Comparison of ENCODE assay signal across 7 cellular contexts in the genomic region with DNA sequence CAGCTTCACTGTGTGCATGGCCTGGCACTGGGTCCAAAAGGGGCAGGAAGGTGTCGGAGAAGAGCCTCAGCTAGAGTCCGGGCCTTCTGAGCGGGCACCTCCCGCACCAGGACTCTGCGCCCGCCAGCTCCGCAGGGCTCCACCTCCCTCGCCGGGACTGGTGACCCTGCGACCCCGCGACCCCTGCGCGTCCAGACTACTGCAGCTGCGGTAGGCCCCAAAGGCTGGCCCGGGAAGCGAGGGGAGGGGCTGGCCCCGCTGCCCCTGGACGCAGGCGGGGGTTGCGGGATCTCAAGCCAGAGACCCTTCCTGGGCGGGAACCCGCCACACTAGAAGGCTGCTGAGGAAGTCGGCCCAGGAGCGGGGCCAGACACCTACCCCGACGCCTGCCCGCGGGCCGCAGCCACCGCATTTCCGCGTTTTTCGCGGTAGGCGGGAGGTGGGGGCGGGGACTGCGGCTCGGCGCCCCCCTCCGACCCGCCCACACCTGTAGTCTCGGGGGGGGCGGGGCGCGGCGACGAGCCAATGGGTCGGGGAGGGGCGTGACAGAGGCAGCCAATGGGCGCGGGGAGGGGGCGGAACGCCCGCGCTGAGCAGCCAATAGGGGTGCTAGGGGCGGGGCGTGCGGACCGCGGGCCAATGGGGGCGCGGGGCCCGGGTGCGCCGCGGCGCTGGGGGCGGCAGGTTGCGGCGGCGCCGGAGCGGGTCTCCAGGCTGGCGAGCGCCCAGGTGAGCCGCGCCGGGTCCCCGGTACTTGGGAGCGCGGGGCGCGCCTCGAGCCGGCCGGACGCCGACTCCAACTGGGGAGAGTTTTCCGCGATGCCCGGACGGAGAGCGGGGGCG. TPM values are rescaled to one million over a fixed set of nuclear protein-coding genes. Genes with fewer than 3 reads are reported as not detected.
A peak's percentile ranks its signal among the peaks of the same experiment; 100 is the strongest.
DNase-seq lines count a peak whose midpoint lies in the region; ATAC-seq and TF ChIP-seq lines count a peak whose summit lies in the region.

Gene LMNTD2, minus strand, starts transcription at position 434 of the 843 bp plus-strand sequence. Its CDS starts 22 bp downstream, at position 412.
Gene RASSF7, plus strand, starts transcription at position 666 of the 843 bp plus-strand sequence. CDS start 799 bp downstream, outside the sequence.

- H3K4me1 ChIP-seq in iPS DF 6.9 (ENCODE audit: control insufficient read depth, insufficient read depth, low read length) (peaks cover 13% of the 10 kb centered on the region; the same call in 1 of the 2 replicates), sigmoid colon (peaks cover 0 to 22% (median 20%) of the 10 kb centered on the region in 4 donors)

- intact Hi-C loops in sigmoid colon (cut with DNase I): no loop called here

- no peak for TF ChIP-seq EP300 in sigmoid colon (IDR thresholded peaks at IDR 0.05)

- H3K4me3 ChIP-seq in iPS DF 6.9 (ENCODE audit: low read length) (peak within 1 kb of the TSS; percentile 99), sigmoid colon (peak within 1 kb of the TSS; percentile 38 to 74 (median 68))

- DNase-seq in NCI-H187 treated with DMSO at 0.1 percent for 48 hours (lab: John Stamatoyannopoulos, UW): peak; percentile 71
- DNase-seq in T1000 (lab: John Stamatoyannopoulos, UW): peak; percentile 75
- peak; percentile 94 for DNase-seq in astrocyte of the hippocampus (ENCODE audit: low read depth, low spot score)
- no peak for DNase-seq in iPS DF 6.9 (ENCODE audit: low read depth, low spot score)
- DNase-seq in sigmoid colon: peak; percentile 93

- H3K9me3 ChIP-seq in iPS DF 6.9 (ENCODE audit: control insufficient read depth, insufficient read depth, low read length) (no peaks in the 10 kb centered on the region), sigmoid colon (no peaks in the 10 kb centered on the region)

- 0 out of 2 replicates have a peak, but pooled peaks cover 3% of the 10 kb centered on the region for H3K36me3 ChIP-seq in iPS DF 6.9 (ENCODE audit: control insufficient read depth, insufficient read depth, low read length)
- no peaks in the 10 kb centered on the region for H3K36me3 ChIP-seq in sigmoid colon

- H3K27me3 ChIP-seq in iPS DF 6.9 (ENCODE audit: control insufficient read depth, insufficient read depth, low read length): peaks cover 13% of the 10 kb centered on the region; the same call in 1 of the 2 replicates
- peaks cover 25 to 41% (median 38%) of the 10 kb centered on the region in 3 donors for H3K27me3 ChIP-seq in sigmoid colon

- no peak for TF ChIP-seq CTCF in sigmoid colon (IDR thresholded peaks at IDR 0.05)

- peak in 1 of 2 donors; percentile 48 for TF ChIP-seq POLR2A in sigmoid colon (IDR thresholded peaks at IDR 0.05)

- no peak within 1 kb of the TSS for H3K27ac ChIP-seq in iPS DF 6.9 (ENCODE audit: low read length)
- peak within 1 kb of the TSS; percentile 3 to 59 (median 54) for H3K27ac ChIP-seq in sigmoid colon

- ATAC-seq in GM18498 (IDR thresholded peaks at IDR 0.05; ENCODE audit: unreplicated experiment) (peak; percentile 81), HG02870 (IDR thresholded peaks at IDR 0.05; ENCODE audit: unreplicated experiment) (peak; percentile 71)

- no CpG with 5 or more reads among the region's 95 CpGs for whole genome bisulfite sequencing in iPS DF 6.9 (ENCODE audit: insufficient coverage, insufficient read length)
- 1 to 3% methylated on average over 95 of the region's 95 CpGs for WGBS in sigmoid colon, 2 donors

RNA-seq across cellular contexts. Expression of gene LMNTD2, which starts in this region (rescaled TPM):
- 1 to 10 TPM in 1 of 4 donors, under 1 TPM in 2, not detected in 1; 0.66 to 1.4 (median 0.68) TPM for total RNA-seq in sigmoid colon
- 1 to 10 TPM; 1.2 to 6.3 (median 3.5) TPM for polyA plus RNA-seq in sigmoid colon

RNA-seq across cellular contexts. Expression of gene RASSF7, which starts in this region (rescaled TPM):
- total RNA-seq in sigmoid colon: 1 to 10 TPM; 3.0 to 5.4 (median 3.8) TPM
- 100 to 1,000 TPM in 1 of 3 donors, 10 to 100 TPM in 2; 72.4 to 122 (median 94.9) TPM for polyA plus RNA-seq in sigmoid colon
